In the genomic region with DNA sequence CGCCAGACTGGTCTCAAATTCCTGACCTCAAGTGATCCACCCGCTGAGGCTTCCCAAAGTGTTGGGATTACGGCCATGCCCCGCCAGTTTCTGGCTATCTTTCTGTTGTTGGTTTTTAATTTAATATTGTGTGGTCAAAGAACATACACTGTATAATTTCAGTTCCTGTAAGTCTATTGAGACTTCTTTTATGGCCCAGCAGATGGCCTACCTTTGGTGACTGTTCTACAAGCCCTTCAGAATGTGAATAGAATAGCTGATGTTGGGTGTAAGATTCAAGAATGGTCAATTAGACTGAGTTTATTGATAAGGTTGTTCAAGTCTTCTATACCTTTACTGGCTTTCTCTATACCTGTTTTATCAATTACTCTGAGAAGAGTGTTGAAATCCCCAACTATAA, we compare ENCODE assay signal across 19 cellular contexts. TPM values are rescaled to one million over a fixed set of nuclear protein-coding genes. Genes with fewer than 3 reads are reported as not detected.
"Had no signal": no experiment of that assay in that cellular context is flagged by ENCODE, and none has a peak within 500 bp of the region (broad histone marks: within the 10 kb centered on the region; RNA-seq: fewer than 3 reads in every experiment).

No MANE protein-coding gene starts in this region.

- DNase-seq: activated B cell treated with CpG ODN at 0.5 μM for 24 hours; activated CD4-positive, alpha-beta T cell treated with anti-CD3 and anti-CD28 coated beads for 4 hours; activated CD8-positive, alpha-beta T cell treated with anti-CD3 and anti-CD28 coated beads for 36 hours; activated naive CD4-positive, alpha-beta T cell treated with anti-CD3 and anti-CD28 coated beads for 36 hours; activated T-cell treated with anti-CD3 and anti-CD28 coated beads, Interleukin-2, amount 50 U/mL, for 24 hours; anterior cingulate cortex; caudate nucleus; colonic mucosa; erythroblast; hypothalamus; islet precursor cell; left lung; nucleus accumbens; retina; stimulated activated naive B cell treated with anti-CD40 and anti-IgM and Interleukin-4, amounts not matched to agents 10 μg/mL and 1 μg/mL and 100 μg/mL, for 72 hours; upper lobe of left lung had no signal

- H3K36me3 ChIP-seq: colonic mucosa, left lung, thoracic aorta, upper lobe of left lung had no signal

- H3K4me1 ChIP-seq: colonic mucosa, left lung had no signal

- H3K4me3 ChIP-seq: colonic mucosa, left lung, thoracic aorta, upper lobe of left lung had no signal

- ATAC-seq: activated CD8-positive, alpha-beta T cell treated with anti-CD3 and anti-CD28 coated beads for 36 hours; left lung; stimulated activated naive B cell treated with anti-CD40 and anti-IgM and Interleukin-4, amounts not matched to agents 10 μg/mL and 1 μg/mL and 100 μg/mL, for 72 hours had no signal

- FAIRE-seq: frontal cortex had no signal

- H3K27me3 ChIP-seq: colonic mucosa, upper lobe of left lung had no signal

- H3K27ac ChIP-seq: colonic mucosa, left lung, thoracic aorta, upper lobe of left lung had no signal

- H3K9me3 ChIP-seq: colonic mucosa, left lung, thoracic aorta, upper lobe of left lung had no signal

RNA-seq across cellular contexts. Expression of a gene that starts 10.7 kb away (rescaled TPM):
- total RNA-seq: activated B cell treated with CpG ODN at 0.5 μM for 24 hours, frontal cortex, thoracic aorta had no signal

RNA-seq across cellular contexts. Expression of a gene that starts 15.5 kb away (rescaled TPM):
- total RNA-seq: frontal cortex, posterior vena cava, thoracic aorta had no signal
